In genomic region chr10:17003666-17004065, GRCh38 we compare ENCODE assay signal across 1 cellular context.
A peak's percentile ranks its signal among the peaks of the same experiment; 100 is the strongest.
TF ChIP-seq lines count a peak whose summit lies in the region.

No MANE protein-coding gene starts in this region.

TF ChIP-seq in K562, 482 proteins besides CTCF, POLR2A, EP300 and RAD21 (continued from another document):
- no peak for TF ChIP-seq E2F8 (IDR thresholded peaks at IDR 0.05; ENCODE audit: low read depth, partially characterized antibody)
- TF ChIP-seq ZNF449 (CRISPR knock-in tag; IDR thresholded peaks at IDR 0.05): no peak
- 0 out of 4 replicates have a peak, but pooled peaks of 1 of the 2 experiments have one; percentile 9 for TF ChIP-seq MNT (conservative IDR thresholded peaks at IDR 0.05)
- TF ChIP-seq KDM1A (IDR thresholded peaks at IDR 0.05): no peak
- TF ChIP-seq ZNF589 (CRISPR knock-in tag; IDR thresholded peaks at IDR 0.05; ENCODE audit: low read depth): peak; percentile 91
- 0 out of 2 replicates have a peak, but pooled peaks have one; percentile 51 for TF ChIP-seq PTRF (tag; IDR thresholded peaks at IDR 0.05)
- TF ChIP-seq ZNF311 (CRISPR knock-in tag; IDR thresholded peaks at IDR 0.05): no peak
- no peak for TF ChIP-seq HNRNPUL1 (IDR thresholded peaks at IDR 0.05; ENCODE audit: low read length)
- no peak for TF ChIP-seq PHTF2 (CRISPR knock-in tag; IDR thresholded peaks at IDR 0.05)
- TF ChIP-seq GTF2E2 (tag; IDR thresholded peaks at IDR 0.05): no peak
- TF ChIP-seq ZBTB49 (CRISPR knock-in tag; IDR thresholded peaks at IDR 0.05; ENCODE audit: borderline replicate concordance): no peak
- peak; percentile 27; the same call in 1 of the 2 replicates for TF ChIP-seq HINFP (tag; conservative IDR thresholded peaks at IDR 0.05; ENCODE audit: low read depth)
- peak; percentile 50; the same call in 1 of the 2 replicates for TF ChIP-seq GTF2A2 (tag; IDR thresholded peaks at IDR 0.05)
- no peak for TF ChIP-seq TFE3 (CRISPR knock-in tag; IDR thresholded peaks at IDR 0.05)
- no peak for TF ChIP-seq UBTF (IDR thresholded peaks at IDR 0.05; ENCODE audit: borderline replicate concordance in 1 of 2, low read depth in 2 of 2, low read length in 2 of 2)
- peak; percentile 76; the same call in 1 of the 2 replicates for TF ChIP-seq ZNF175 (CRISPR knock-in tag; IDR thresholded peaks at IDR 0.05; ENCODE audit: low read depth)
- no peak for TF ChIP-seq GABPB2 (CRISPR knock-in tag; conservative IDR thresholded peaks at IDR 0.05)
- no peak for TF ChIP-seq RBM34 (IDR thresholded peaks at IDR 0.05; ENCODE audit: borderline replicate concordance, insufficient read depth, low read length)
- TF ChIP-seq DDX20 (tag; IDR thresholded peaks at IDR 0.05; ENCODE audit: low read depth): peak; percentile 73; the same call in 1 of the 2 replicates
- TF ChIP-seq PHB (CRISPR knock-in tag; IDR thresholded peaks at IDR 0.05): no peak
- TF ChIP-seq PTTG1 (tag; IDR thresholded peaks at IDR 0.05; ENCODE audit: low read depth): peak; percentile 77
- no peak for TF ChIP-seq TAF9B (IDR thresholded peaks at IDR 0.05; ENCODE audit: partially characterized antibody)
- no peak for TF ChIP-seq ZNF133 (CRISPR knock-in tag; IDR thresholded peaks at IDR 0.05)
